Comparison of ENCODE assay signal across 32 cellular contexts in genomic region chr7:5324961-5325360, GRCh38.
"Had no signal": no experiment of that assay in that cellular context is flagged by ENCODE, and none has a peak within 500 bp of the region (broad histone marks: within the 10 kb centered on the region; RNA-seq: fewer than 3 reads in every experiment).

No MANE protein-coding gene starts in this region.

- FAIRE-seq: endometrium, keratinocyte had no signal

- H3K4me1 ChIP-seq: colonic mucosa, esophagus squamous epithelium, psoas muscle, stomach, testis, tibial artery had no signal

- H3K9me3 Mint-ChIP-seq: memory B cell; natural killer cell treated with Interleukin-12 subunit alpha and Interleukin-12 subunit beta and Interleukin-15 and Interleukin-18, amount 100 ng/mL, for 72 hours; type B pancreatic cell had no signal

- ATAC-seq: heart right ventricle; left lobe of liver; mucosa of descending colon; natural killer cell treated with Interleukin-12 subunit alpha and Interleukin-12 subunit beta and Interleukin-15 and Interleukin-18, amount 100 ng/mL, for 72 hours; sciatic nerve had no signal

- H3K4me3 ChIP-seq: colonic mucosa, esophagus squamous epithelium, heart right ventricle, lung, mucosa of descending colon, ovary, psoas muscle, smooth muscle cell, stomach, testis, tibial artery had no signal

- H3K27me3 Mint-ChIP-seq: memory B cell; naive B cell; natural killer cell treated with Interleukin-12 subunit alpha and Interleukin-12 subunit beta and Interleukin-15 and Interleukin-18, amount 100 ng/mL, for 72 hours; type B pancreatic cell had no signal

- H3K27ac ChIP-seq: colonic mucosa, esophagus squamous epithelium, heart right ventricle, ovary, psoas muscle, stomach, testis, tibial artery had no signal

- H3K4me1 Mint-ChIP-seq: neural crest cell had no signal

- H3K9me3 ChIP-seq: colonic mucosa, esophagus squamous epithelium, heart right ventricle, mucosa of descending colon, psoas muscle, stomach, testis, tibial artery had no signal

- H3K27me3 ChIP-seq: colonic mucosa, esophagus squamous epithelium, heart right ventricle, ovary, stomach, testis, tibial artery had no signal

- H3K36me3 ChIP-seq: colonic mucosa had no signal

- H3K4me2 ChIP-seq: smooth muscle cell had no signal

- DNase-seq: colonic mucosa; dermis blood vessel endothelial cell; effector memory CD4-positive, alpha-beta T cell; erythroblast; esophagus squamous epithelium; foreskin melanocyte; glutamatergic neuron; heart right ventricle; naive B cell; ovary; posterior cingulate gyrus; psoas muscle; stimulated activated CD4-positive, alpha-beta T cell treated with anti-CD3 and anti-CD28 coated beads, Interleukin-12 subunit alpha, Interleukin-12 subunit beta, amount 100 ng/mL, for 4 hours; stimulated activated CD4-positive, alpha-beta T cell treated with anti-CD3 and anti-CD28 coated beads, Interleukin-1b, Interleukin-23, amount 100 ng/mL, for 48 hours; stimulated activated CD4-positive, alpha-beta T cell treated with anti-CD3 and anti-CD28 coated beads, Interleukin-4, amount 100 ng/mL, for 1 hour; stimulated activated CD8-positive, alpha-beta memory T cell treated with anti-CD3 and anti-CD28 coated beads, Interleukin-4, amount 100 ng/mL, for 48 hours; stimulated activated naive CD4-positive, alpha-beta T cell treated with Interleukin-2 at 50 U/mL for 16 hours; stomach; testis; tibial artery had no signal

- H3K4me3 Mint-ChIP-seq: memory B cell; mesothelial cell of epicardium; naive B cell; natural killer cell treated with Interleukin-12 subunit alpha and Interleukin-12 subunit beta and Interleukin-15 and Interleukin-18, amount 100 ng/mL, for 72 hours; neural crest cell; type B pancreatic cell had no signal

- H3K27ac Mint-ChIP-seq: memory B cell; mesothelial cell of epicardium; natural killer cell treated with Interleukin-12 subunit alpha and Interleukin-12 subunit beta and Interleukin-15 and Interleukin-18, amount 100 ng/mL, for 72 hours; type B pancreatic cell had no signal
